34 cellular contexts compared by ENCODE assay signal in the genomic region with DNA sequence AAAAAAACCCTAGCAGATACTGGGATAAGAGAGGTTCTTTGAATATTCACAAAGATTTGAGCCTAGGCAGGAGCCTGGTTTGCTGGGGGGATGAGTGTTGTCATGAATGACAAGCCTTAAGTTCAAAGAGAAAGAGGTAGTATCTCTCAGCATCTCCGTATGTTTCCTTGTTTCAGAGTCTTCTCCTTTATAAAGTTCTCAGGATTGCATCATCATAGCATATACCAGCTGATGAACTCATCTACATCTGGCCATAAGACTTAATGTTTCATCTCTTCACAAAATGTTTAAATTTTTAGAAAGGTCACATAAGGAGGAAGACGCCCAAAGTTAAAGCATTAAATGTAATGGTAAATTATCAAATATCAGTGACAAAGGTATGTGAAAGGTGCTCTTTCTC. TPM values are rescaled to one million over a fixed set of nuclear protein-coding genes. Genes with fewer than 3 reads are reported as not detected.
"Had no signal": no experiment of that assay in that cellular context is flagged by ENCODE, and none has a peak within 500 bp of the region (broad histone marks: within the 10 kb centered on the region; RNA-seq: fewer than 3 reads in every experiment).

No MANE protein-coding gene starts in this region.

- H3K9me3 ChIP-seq: Peyer's patch, SJSA1, SK-N-SH had no signal

- H3K4me2 ChIP-seq: SK-N-SH had no signal

- H3K27me3 ChIP-seq: Peyer's patch, SJSA1 had no signal

- H3K36me3 ChIP-seq: Peyer's patch, SJSA1 had no signal

- H3K9ac ChIP-seq: SK-N-SH had no signal

- H3K4me1 ChIP-seq: Peyer's patch, SJSA1 had no signal

- DNase-seq: MM.1S, MV-4-11, NCI-H1092, NCI-H1105, NCI-H1417, NCI-H1436, NCI-H146, NCI-H1694, NCI-H187, NCI-H1930, NCI-H2029 treated with DMSO at 0.1 percent for 48 hours, NCI-H2081 treated with DMSO at 0.1 percent for 48 hours, NCI-H2107, NCI-H2171, NCI-H226, NCI-H446 treated with DMSO at 0.1 percent for 48 hours, NCI-H510A, NCI-H524, NCI-H526, NCI-H69, NCI-H748 treated with DMSO at 0.1 percent for 48 hours, NCI-H82, PC-3, Peyer's patch, Right ventricle myocardium superior, RPMI8226, SHP77 treated with DMSO at 0.1 percent for 48 hours, SK-N-SH, SW 1271, T-helper 1 cell had no signal

- H3K27ac ChIP-seq: Peyer's patch, SJSA1 had no signal

- ATAC-seq: PC-3 had no signal

- H3K4me3 ChIP-seq: Peyer's patch, SJSA1 had no signal

RNA-seq across cellular contexts. Expression of a gene that starts 17.1 kb away (rescaled TPM):
- total RNA-seq: LHCN-M2, MCF 10A, OCI-LY7, PC-3, Peyer's patch, Right ventricle myocardium superior, SJSA1 had no signal
- polyA plus RNA-seq: SK-N-SH had no signal

RNA-seq across cellular contexts. Expression of a gene that starts 22.6 kb away (rescaled TPM):
- total RNA-seq: LHCN-M2, MCF 10A, OCI-LY7, PC-3, Peyer's patch, Right ventricle myocardium superior, SJSA1 had no signal
- polyA plus RNA-seq: SK-N-SH had no signal
